ENCODE assay signal across 1 cellular context in genomic region chr5:118791986-118792734, GRCh38.
TF ChIP-seq lines count a peak whose summit lies in the region.

No MANE protein-coding gene starts in this region.

TF ChIP-seq in GM23338, 12 proteins besides CTCF, POLR2A, EP300 and RAD21 (continued from another document):
- TF ChIP-seq, protein P1, sequence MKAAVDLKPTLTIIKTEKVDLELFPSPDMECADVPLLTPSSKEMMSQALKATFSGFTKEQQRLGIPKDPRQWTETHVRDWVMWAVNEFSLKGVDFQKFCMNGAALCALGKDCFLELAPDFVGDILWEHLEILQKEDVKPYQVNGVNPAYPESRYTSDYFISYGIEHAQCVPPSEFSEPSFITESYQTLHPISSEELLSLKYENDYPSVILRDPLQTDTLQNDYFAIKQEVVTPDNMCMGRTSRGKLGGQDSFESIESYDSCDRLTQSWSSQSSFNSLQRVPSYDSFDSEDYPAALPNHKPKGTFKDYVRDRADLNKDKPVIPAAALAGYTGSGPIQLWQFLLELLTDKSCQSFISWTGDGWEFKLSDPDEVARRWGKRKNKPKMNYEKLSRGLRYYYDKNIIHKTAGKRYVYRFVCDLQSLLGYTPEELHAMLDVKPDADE (IDR thresholded peaks at IDR 0.05): no peak
- TF ChIP-seq POLR2AphosphoS5 (IDR thresholded peaks at IDR 0.05; ENCODE audit: low read depth) (no peak), JUNB (IDR thresholded peaks at IDR 0.05; ENCODE audit: unreplicated experiment) (no peak)
